Comparison of ENCODE assay signal across 13 cellular contexts in genomic region chr14:22835505-22835904, GRCh38. TPM values are rescaled to one million over a fixed set of nuclear protein-coding genes. Genes with fewer than 3 reads are reported as not detected.
DNase-seq lines count a peak whose midpoint lies in the region; ATAC-seq, FAIRE-seq and TF ChIP-seq lines count a peak whose summit lies in the region.
"Had no signal": no experiment of that assay in that cellular context is flagged by ENCODE, and none has a peak within 500 bp of the region (broad histone marks: within the 10 kb centered on the region; RNA-seq: fewer than 3 reads in every experiment).

No MANE protein-coding gene starts in this region.

- H2AK5ac ChIP-seq in trophoblast cell (ENCODE audit: low read length), result no peak overlapping the region

- no peak overlapping the region for H2AFZ ChIP-seq in trophoblast cell (ENCODE audit: insufficient read depth, low read length, poor library complexity)

- H2BK12ac ChIP-seq in trophoblast cell (ENCODE audit: low read length), result no peak overlapping the region

- H3K9ac ChIP-seq in trophoblast cell (ENCODE audit: low read length), result no peak overlapping the region

- peak overlapping the region; percentile 41 for H4K91ac ChIP-seq in trophoblast cell (ENCODE audit: low read depth, low read length)

- no peak for DNase-seq in CD4-positive, CD25-positive, alpha-beta regulatory T cell
- DNase-seq in RWPE2 (ENCODE audit: low spot score) (no peak), esophagus muscularis mucosa (ENCODE audit: extremely low spot score) (no peak), trophoblast cell (no peak), frontal cortex (ENCODE audit: low spot score in 2 of 2) (no peak)
- DNase-seq in activated CD4-positive, CD25-positive, alpha-beta regulatory T cell treated with anti-CD3 and anti-CD28 coated beads, Interleukin-2, amount 50 U/mL, for 72 hours, result no peak
- DNase-seq: activated CD4-positive, alpha-beta T cell treated with anti-CD3 and anti-CD28 coated beads, Interleukin-2, amount 50 U/mL, for 1 hour; NCI-H2081; T-helper 1 cell had no signal

- 73% methylated on average over 3 of the region's 3 CpGs for WGBS in esophagus muscularis mucosa
- WGBS in trophoblast cell (ENCODE audit: extremely low coverage, insufficient coverage, insufficient read length), result no CpG with 5 or more reads among the region's 3 CpGs

- peak overlapping the region; percentile 66 for H3K23ac ChIP-seq in trophoblast cell (ENCODE audit: low read length)

- H3K4me3 ChIP-seq in CD4-positive, CD25-positive, alpha-beta regulatory T cell (ENCODE audit: low read depth, low read length), result no peak overlapping the region
- H3K4me3 ChIP-seq in RWPE2 (ENCODE audit: severe bottlenecking) (no peak overlapping the region), esophagus muscularis mucosa (no peak overlapping the region), trophoblast cell (ENCODE audit: low read depth, low read length) (no peak overlapping the region)

- TF ChIP-seq CTCF in RWPE2 (IDR thresholded peaks at IDR 0.05; ENCODE audit: poor library complexity, severe bottlenecking) (no peak), esophagus muscularis mucosa (IDR thresholded peaks at IDR 0.05) (no peak)

- peaks cover 35% of the 10 kb centered on the region for H3K79me1 ChIP-seq in trophoblast cell (ENCODE audit: low read length)

- TF ChIP-seq POLR2A in esophagus muscularis mucosa (IDR thresholded peaks at IDR 0.05; ENCODE audit: low read depth), result no peak

- H3K4me3 Mint-ChIP-seq in CD4-positive, CD25-positive, alpha-beta regulatory T cell, result peak overlapping the region in 3 of 4 donors; percentile 3 to 66 (median 17)
- H3K4me3 Mint-ChIP-seq: activated T-helper 17 cell treated with anti-CD3 and anti-CD28 coated beads, Interleukin-2, amount 50 U/mL, for 72 hours had no signal

- peaks cover 32% of the 10 kb centered on the region for H3K79me2 ChIP-seq in trophoblast cell (ENCODE audit: control insufficient read depth, insufficient read depth, low read length, poor library complexity)

- H3K9me3 Mint-ChIP-seq in CD4-positive, CD25-positive, alpha-beta regulatory T cell, result no peaks in the 10 kb centered on the region
- H3K9me3 Mint-ChIP-seq: activated T-helper 17 cell treated with anti-CD3 and anti-CD28 coated beads, Interleukin-2, amount 50 U/mL, for 72 hours had no signal

- peak overlapping the region in 1 of 3 donors; percentile 14 for H3K27ac Mint-ChIP-seq in CD4-positive, CD25-positive, alpha-beta regulatory T cell
- H3K27ac Mint-ChIP-seq: activated T-helper 17 cell treated with anti-CD3 and anti-CD28 coated beads, Interleukin-2, amount 50 U/mL, for 72 hours had no signal

- H4K8ac ChIP-seq in trophoblast cell (ENCODE audit: low read depth, low read length), result no peak overlapping the region

- no peak overlapping the region for H3K27ac ChIP-seq in CD4-positive, CD25-positive, alpha-beta regulatory T cell (ENCODE audit: insufficient read depth, low read length, poor library complexity, severe bottlenecking)
- peak overlapping the region; percentile 98 for H3K27ac ChIP-seq in RWPE2 (ENCODE audit: poor library complexity, severe bottlenecking)
- H3K27ac ChIP-seq in esophagus muscularis mucosa (replicated peaks in 1 of 4), result peak overlapping the region; percentile 93 to 97 (median 95)
- peak overlapping the region; percentile 22 for H3K27ac ChIP-seq in trophoblast cell (ENCODE audit: low read depth, low read length)

- peaks cover 13% of the 10 kb centered on the region for H3K36me3 ChIP-seq in CD4-positive, CD25-positive, alpha-beta regulatory T cell (ENCODE audit: control insufficient read depth, insufficient read depth, low read length)
- H3K36me3 ChIP-seq in RWPE2 (ENCODE audit: low read depth) (peaks cover 71% of the 10 kb centered on the region), esophagus muscularis mucosa (peaks cover 11 to 24% (median 23%) of the 10 kb centered on the region in 4 donors), trophoblast cell (ENCODE audit: control insufficient read depth in 1 of 2, insufficient read depth in 2 of 2, low read length in 2 of 2) (peaks cover 22 to 23% of the 10 kb centered on the region in 2 experiments)

- no peaks in the 10 kb centered on the region for H3K9me3 ChIP-seq in CD4-positive, CD25-positive, alpha-beta regulatory T cell (ENCODE audit: control insufficient read depth in 2 of 2, low read length in 2 of 2)
- no peaks in the 10 kb centered on the region for H3K9me3 ChIP-seq in RWPE2 (ENCODE audit: severe bottlenecking)
- no peaks in the 10 kb centered on the region for H3K9me3 ChIP-seq in esophagus muscularis mucosa
- H3K9me3 ChIP-seq in trophoblast cell (ENCODE audit: insufficient read depth, low read depth, low read length), result peaks cover 2% of the 10 kb centered on the region

- H3K4me2 ChIP-seq in trophoblast cell (ENCODE audit: low read length), result no peak overlapping the region

- no peak for FAIRE-seq in frontal cortex (lab: Jason Lieb, UNC)
- FAIRE-seq: GM18507 had no signal

- H3K27me3 Mint-ChIP-seq in CD4-positive, CD25-positive, alpha-beta regulatory T cell, result peaks cover 20% of the 10 kb centered on the region

- no peak overlapping the region for H2BK120ac ChIP-seq in trophoblast cell (ENCODE audit: insufficient read depth, low read length, poor library complexity)

- no peak overlapping the region for H3K18ac ChIP-seq in trophoblast cell (ENCODE audit: low read length)

- peaks cover 21% of the 10 kb centered on the region for H3K36me3 Mint-ChIP-seq in CD4-positive, CD25-positive, alpha-beta regulatory T cell

- no peak for ATAC-seq in CD4-positive, CD25-positive, alpha-beta regulatory T cell (ENCODE audit: low read depth in 2 of 2)
- no peak for ATAC-seq in RWPE2 (ENCODE audit: low read depth)
- ATAC-seq in GM21381 (IDR thresholded peaks at IDR 0.05; ENCODE audit: unreplicated experiment), result no peak
- ATAC-seq in GM21360 (IDR thresholded peaks at IDR 0.05; ENCODE audit: unreplicated experiment), result no peak
- ATAC-seq: activated T-helper 17 cell treated with anti-CD3 and anti-CD28 coated beads, Interleukin-2, amount 50 U/mL, for 72 hours had no signal

- H3K4me1 Mint-ChIP-seq in CD4-positive, CD25-positive, alpha-beta regulatory T cell, result peaks cover 10 to 40% (median 12%) of the 10 kb centered on the region in 4 donors

- no peak overlapping the region for H3K4ac ChIP-seq in trophoblast cell (ENCODE audit: low read depth, low read length)

- no peaks in the 10 kb centered on the region for H3K27me3 ChIP-seq in CD4-positive, CD25-positive, alpha-beta regulatory T cell (ENCODE audit: control insufficient read depth, insufficient read depth, low read length)
- H3K27me3 ChIP-seq in RWPE2 (ENCODE audit: insufficient read depth, poor library complexity, severe bottlenecking) (no peaks in the 10 kb centered on the region), esophagus muscularis mucosa (no peaks in the 10 kb centered on the region), trophoblast cell (ENCODE audit: insufficient read depth, low read length) (no peaks in the 10 kb centered on the region)

- H2BK5ac ChIP-seq in trophoblast cell (ENCODE audit: low read depth, low read length, poor library complexity), result peak overlapping the region; percentile 11

- H3K14ac ChIP-seq in trophoblast cell (ENCODE audit: low read length), result no peak overlapping the region

- TF ChIP-seq EP300 in esophagus muscularis mucosa (IDR thresholded peaks at IDR 0.05), result no peak

- intact Hi-C loops in esophagus muscularis mucosa (cut with DNase I), result no loop called here

- peaks cover 23% of the 10 kb centered on the region for H3K4me1 ChIP-seq in CD4-positive, CD25-positive, alpha-beta regulatory T cell (ENCODE audit: control insufficient read depth, insufficient read depth, low read length, poor library complexity, severe bottlenecking)
- H3K4me1 ChIP-seq in RWPE2 (ENCODE audit: insufficient read depth, poor library complexity, severe bottlenecking), result peaks cover 26% of the 10 kb centered on the region
- H3K4me1 ChIP-seq in esophagus muscularis mucosa, result peaks cover 28 to 46% (median 41%) of the 10 kb centered on the region in 4 donors
- peaks cover 17 to 18% of the 10 kb centered on the region in 2 experiments for H3K4me1 ChIP-seq in trophoblast cell (ENCODE audit: control insufficient read depth in 1 of 2, insufficient read depth in 2 of 2, low read length in 2 of 2)

- H4K12ac ChIP-seq in trophoblast cell (ENCODE audit: low read depth, low read length), result no peak overlapping the region

RNA-seq across cellular contexts. Expression of gene MMP14, which starts 0.9 kb away (rescaled TPM):
- 1.0 TPM for total RNA-seq in CD4-positive, CD25-positive, alpha-beta regulatory T cell
- polyA plus RNA-seq in CD4-positive, CD25-positive, alpha-beta regulatory T cell, result not detected
- total RNA-seq in esophagus muscularis mucosa (100 to 1,000 TPM in 3 of 4 donors, 10 to 100 TPM in 1; 83.9 to 149 (median 123) TPM), frontal cortex (6.9 TPM)
- 1,258 and 1,302 TPM in 2 replicates for polyA plus RNA-seq in trophoblast cell (2013)

RNA-seq across cellular contexts. Expression of gene MRPL52, which starts 5.8 kb away (rescaled TPM):
- total RNA-seq in CD4-positive, CD25-positive, alpha-beta regulatory T cell, result 35.7 TPM
- 100 to 1,000 TPM; 129 to 148 (median 138) TPM for polyA plus RNA-seq in CD4-positive, CD25-positive, alpha-beta regulatory T cell
- total RNA-seq in esophagus muscularis mucosa (10 to 100 TPM; 27.0 to 64.5 (median 37.2) TPM), frontal cortex (13.9 TPM)
- polyA plus RNA-seq in trophoblast cell (2013), result 216 and 219 TPM in 2 replicates

RNA-seq across cellular contexts. Expression of gene SLC7A7, which starts 20.3 kb away (rescaled TPM):
- total RNA-seq in CD4-positive, CD25-positive, alpha-beta regulatory T cell, result not detected
- under 1 TPM; 0.21 to 0.61 (median 0.50) TPM for polyA plus RNA-seq in CD4-positive, CD25-positive, alpha-beta regulatory T cell
- 10 to 100 TPM in 3 of 4 donors, 1 to 10 TPM in 1; 9.6 to 22.9 (median 15.3) TPM for total RNA-seq in esophagus muscularis mucosa
- 44.4 and 49.4 TPM in 2 replicates for polyA plus RNA-seq in trophoblast cell (2013)
- 2.0 TPM for total RNA-seq in frontal cortex

RNA-seq across cellular contexts. Expression of gene LRP10, which starts 36.0 kb away (rescaled TPM):
- total RNA-seq in CD4-positive, CD25-positive, alpha-beta regulatory T cell, result 111 TPM
- polyA plus RNA-seq in CD4-positive, CD25-positive, alpha-beta regulatory T cell, result 100 to 1,000 TPM in 1 of 4 donors, 10 to 100 TPM in 3; 78.7 to 108 (median 88.3) TPM
- total RNA-seq in esophagus muscularis mucosa (100 to 1,000 TPM; 111 to 279 (median 197) TPM), frontal cortex (2.9 TPM)
- 32.8 and 36.9 TPM in 2 replicates for polyA plus RNA-seq in trophoblast cell (2013)

RNA-seq across cellular contexts. Expression of gene REM2, which starts 47.5 kb away (rescaled TPM):
- total RNA-seq in CD4-positive, CD25-positive, alpha-beta regulatory T cell, result 11.1 TPM
- polyA plus RNA-seq in CD4-positive, CD25-positive, alpha-beta regulatory T cell, result 1 to 10 TPM in 3 of 4 donors, under 1 TPM in 1; 0.61 to 2.6 (median 1.4) TPM
- total RNA-seq in esophagus muscularis mucosa (under 1 TPM; 0.26 to 0.66 (median 0.38) TPM), frontal cortex (2.4 TPM)
- polyA plus RNA-seq in trophoblast cell (2013), result 0.72 and 0.82 TPM in 2 replicates

Comparison
In these comparisons a context has a peak if more than half of its experiments do, and no peak if none do; other contexts are left out.
1. RNA of gene MMP14, which starts 0.9 kb away (total RNA-seq): 83.9 to 149 TPM in esophagus muscularis mucosa; 6.9 TPM in frontal cortex (single experiment) and 1.0 TPM in CD4-positive, CD25-positive, alpha-beta regulatory T cell (single experiment); every median in the first group is over 10 times any median in the second.